ENCODE assay signal across 9 cellular contexts in the genomic region with DNA sequence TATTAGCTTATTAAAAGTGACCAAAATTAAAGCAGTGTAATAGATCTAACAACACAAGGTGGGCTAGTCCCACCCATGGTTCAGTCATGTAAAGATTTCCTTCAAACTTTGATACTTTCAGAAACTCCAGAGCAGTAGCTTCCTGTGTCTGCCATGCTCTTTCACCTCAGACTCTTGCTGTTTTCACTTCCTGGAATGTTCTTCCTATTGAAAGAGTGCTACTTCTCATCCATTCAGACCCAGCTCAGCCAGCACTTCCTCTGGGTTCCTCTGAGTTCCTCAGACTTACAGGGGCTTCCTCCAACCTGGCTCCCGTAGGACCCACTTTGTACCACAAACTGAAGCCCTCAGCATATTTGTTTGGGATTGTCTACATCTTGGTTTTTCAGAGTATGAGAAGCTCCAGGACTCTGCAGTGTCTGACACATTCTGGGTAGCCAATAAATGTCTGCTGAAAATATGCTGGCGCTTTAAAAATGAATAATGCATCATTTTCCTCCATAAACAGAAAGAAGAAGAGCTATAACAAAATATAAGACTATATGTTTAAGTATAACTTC. TPM values are rescaled to one million over a fixed set of nuclear protein-coding genes. Genes with fewer than 3 reads are reported as not detected.
A peak's percentile ranks its signal among the peaks of the same experiment; 100 is the strongest.
DNase-seq lines count a peak whose midpoint lies in the region; ATAC-seq and TF ChIP-seq lines count a peak whose summit lies in the region.
"Had no signal": no experiment of that assay in that cellular context is flagged by ENCODE, and none has a peak within 500 bp of the region (broad histone marks: within the 10 kb centered on the region; RNA-seq: fewer than 3 reads in every experiment).

No MANE protein-coding gene starts in this region.

- ATAC-seq in HG02973 (IDR thresholded peaks at IDR 0.05; ENCODE audit: unreplicated experiment), result peak; percentile 80
- ATAC-seq in stimulated activated memory B cell treated with anti-CD40 and anti-IgM and Interleukin-4, amounts not matched to agents 10 μg/mL and 1 μg/mL and 100 μg/mL, for 72 hours, result no peak

- H3K27ac ChIP-seq in PC-9, result peak overlapping the region; percentile 17; the same call in 1 of the 2 replicates

- no peak for DNase-seq in activated naive CD4-positive, alpha-beta T cell treated with anti-CD3 and anti-CD28 coated beads, Interleukin-2, amount 10 ng/mL, durations not matched to agents 7 days and 5 days
- no peak for DNase-seq in activated naive CD4-positive, alpha-beta T cell treated with anti-CD3 and anti-CD28 coated beads, Interleukin-2, amount 50 U/mL, for 16 hours
- DNase-seq in PC-9, result no peak
- DNase-seq in stimulated activated CD4-positive, alpha-beta T cell treated with anti-CD3 and anti-CD28 coated beads, Interleukin-15, amount 100 ng/mL, for 24 hours, result no peak
- DNase-seq in activated CD8-positive, alpha-beta memory T cell treated with anti-CD3 and anti-CD28 coated beads, Interleukin-2, amount 50 U/mL, for 4 hours, result no peak
- DNase-seq in NCI-H774 (lab: John Stamatoyannopoulos, UW), result no peak
- DNase-seq: H7 had no signal

- peaks cover 52% of the 10 kb centered on the region for H3K4me1 ChIP-seq in PC-9 (replicated peaks; ENCODE audit: insufficient read depth)

- CTCF ChIA-PET in activated naive CD4-positive, alpha-beta T cell treated with anti-CD3 and anti-CD28 coated beads, Interleukin-2, amount 10 ng/mL, durations not matched to agents 7 days and 5 days (lab: Charles Lee), result interaction anchor here (0.6 to 1.9 kb wide), 5 partner anchors 14 to 70 kb away, joined by 3 to 8 read pairs (median 4); no protein-coding TSS in a partner anchor
- CTCF ChIA-PET in PC-9 (lab: Charles Lee), result interaction anchor here (0.5 to 1.4 kb wide), 4 partner anchors 9 to 605 kb away, joined by 3 to 7 read pairs (median 6); no protein-coding TSS in a partner anchor

- no peak overlapping the region for H2AFZ ChIP-seq in PC-9

- H3K4me3 ChIP-seq in PC-9, result no peak overlapping the region

- TF ChIP-seq CTCF in PC-9 (conservative IDR thresholded peaks at IDR 0.05), result no peak

- no peaks in the 10 kb centered on the region for H3K9me3 Mint-ChIP-seq in activated naive CD4-positive, alpha-beta T cell treated with anti-CD3 and anti-CD28 coated beads, Interleukin-2, amount 10 ng/mL, durations not matched to agents 7 days and 5 days
- H3K9me3 Mint-ChIP-seq in stimulated activated memory B cell treated with anti-CD40 and anti-IgM and Interleukin-4, amounts not matched to agents 10 μg/mL and 1 μg/mL and 100 μg/mL, for 72 hours, result no peaks in the 10 kb centered on the region

- H3K27ac Mint-ChIP-seq in activated naive CD4-positive, alpha-beta T cell treated with anti-CD3 and anti-CD28 coated beads, Interleukin-2, amount 10 ng/mL, durations not matched to agents 7 days and 5 days, result peak overlapping the region; percentile 79
- peak overlapping the region; percentile 9 for H3K27ac Mint-ChIP-seq in stimulated activated memory B cell treated with anti-CD40 and anti-IgM and Interleukin-4, amounts not matched to agents 10 μg/mL and 1 μg/mL and 100 μg/mL, for 72 hours

- H3K36me3 ChIP-seq in PC-9 (ENCODE audit: low read depth), result 0 out of 2 replicates have a peak, but pooled peaks cover 10% of the 10 kb centered on the region

- H3K36me3 Mint-ChIP-seq in activated naive CD4-positive, alpha-beta T cell treated with anti-CD3 and anti-CD28 coated beads, Interleukin-2, amount 10 ng/mL, durations not matched to agents 7 days and 5 days, result peaks cover 2% of the 10 kb centered on the region
- peaks cover 7% of the 10 kb centered on the region for H3K36me3 Mint-ChIP-seq in stimulated activated memory B cell treated with anti-CD40 and anti-IgM and Interleukin-4, amounts not matched to agents 10 μg/mL and 1 μg/mL and 100 μg/mL, for 72 hours

- intact Hi-C loops in PC-9 (cut with micrococcal nuclease; ENCODE audit: unreplicated experiment), result no loop called here

- H3K4me1 Mint-ChIP-seq in activated naive CD4-positive, alpha-beta T cell treated with anti-CD3 and anti-CD28 coated beads, Interleukin-2, amount 10 ng/mL, durations not matched to agents 7 days and 5 days, result peaks cover 14% of the 10 kb centered on the region
- H3K4me1 Mint-ChIP-seq in stimulated activated memory B cell treated with anti-CD40 and anti-IgM and Interleukin-4, amounts not matched to agents 10 μg/mL and 1 μg/mL and 100 μg/mL, for 72 hours, result peaks cover 26% of the 10 kb centered on the region

- no TSS peak for BruUV-seq in PC-9 (replicated peaks; lab: Mats Ljungman, UMichigan)

- H3F3A ChIP-seq in PC-9 (ENCODE audit: insufficient read depth, low read depth), result peaks cover 18% of the 10 kb centered on the region

- H3K9me2 ChIP-seq in PC-9 (ENCODE audit: insufficient read depth), result no peaks in the 10 kb centered on the region

- H3K27me3 ChIP-seq in PC-9 (ENCODE audit: insufficient read depth, low read depth), result no peaks in the 10 kb centered on the region

- no peaks in the 10 kb centered on the region; the same call in 1 of the 2 replicates for H4K20me1 ChIP-seq in PC-9 (ENCODE audit: insufficient read depth)

- H3K79me2 ChIP-seq in PC-9 (ENCODE audit: low read depth), result peaks cover 95% of the 10 kb centered on the region

- POLR2A ChIA-PET in PC-9 (lab: Charles Lee; ENCODE audit: unreplicated experiment), result no interaction called here

- H3K4me3 Mint-ChIP-seq in activated naive CD4-positive, alpha-beta T cell treated with anti-CD3 and anti-CD28 coated beads, Interleukin-2, amount 10 ng/mL, durations not matched to agents 7 days and 5 days, result no peak overlapping the region
- H3K4me3 Mint-ChIP-seq in stimulated activated memory B cell treated with anti-CD40 and anti-IgM and Interleukin-4, amounts not matched to agents 10 μg/mL and 1 μg/mL and 100 μg/mL, for 72 hours, result no peak overlapping the region

- no peaks in the 10 kb centered on the region for H3K27me3 Mint-ChIP-seq in activated naive CD4-positive, alpha-beta T cell treated with anti-CD3 and anti-CD28 coated beads, Interleukin-2, amount 10 ng/mL, durations not matched to agents 7 days and 5 days
- no peaks in the 10 kb centered on the region for H3K27me3 Mint-ChIP-seq in stimulated activated memory B cell treated with anti-CD40 and anti-IgM and Interleukin-4, amounts not matched to agents 10 μg/mL and 1 μg/mL and 100 μg/mL, for 72 hours

- no peak overlapping the region for H3K4me2 ChIP-seq in PC-9

- H3K9me3 ChIP-seq in PC-9 (ENCODE audit: insufficient read depth, low read depth), result no peaks in the 10 kb centered on the region

RNA-seq across cellular contexts. Expression of a gene that starts 18.0 kb away (rescaled TPM):
- 39.6 and 43.5 TPM in 2 replicates for total RNA-seq in PC-9 (2021)

RNA-seq across cellular contexts. Expression of a gene that starts 57.7 kb away (rescaled TPM):
- 128 and 145 TPM in 2 replicates for total RNA-seq in PC-9 (2021)
